Comparison of ENCODE assay signal across 8 cellular contexts in genomic region chr6:14270925-14271791, GRCh38.
DNase-seq lines count a peak whose midpoint lies in the region; ATAC-seq, FAIRE-seq and TF ChIP-seq lines count a peak whose summit lies in the region.

No MANE protein-coding gene starts in this region.

- no peaks in the 10 kb centered on the region for H3K27me3 ChIP-seq in dorsolateral prefrontal cortex

- ATAC-seq in GM18519 (IDR thresholded peaks at IDR 0.05; ENCODE audit: low FRiP score, unreplicated experiment) (no peak), GM18868 (IDR thresholded peaks at IDR 0.05; ENCODE audit: unreplicated experiment) (no peak)

- TF ChIP-seq CTCF in dorsolateral prefrontal cortex (IDR thresholded peaks at IDR 0.05 in 54 of 56, conservative IDR thresholded peaks at IDR 0.05 in 2 of 56; ENCODE audit: low read depth in 1 of 56, partially characterized antibody in 56 of 56), result no peak

- no peak for FAIRE-seq in GM19239 (lab: Jason Lieb, UNC)

- H3K27ac ChIP-seq in dorsolateral prefrontal cortex, result no peak overlapping the region

- intact Hi-C loops in dorsolateral prefrontal cortex (cut with DNase I), result no loop called here

- no peak overlapping the region for H3K4me3 ChIP-seq in dorsolateral prefrontal cortex

- DNase-seq in HT1080 (ENCODE audit: low read depth), result peak; percentile 100
- DNase-seq in activated CD8-positive, alpha-beta memory T cell treated with anti-CD3 and anti-CD28 coated beads for 48 hours (ENCODE audit: low read depth in 2 of 3, low spot score in 2 of 3), result peak in 2 of 3 experiments; percentile 21 to 23
- peak; percentile 10 for DNase-seq in fibroblast of the conjunctiva (ENCODE audit: low read depth)
- peak; percentile 37 to 66 for DNase-seq in stimulated activated CD8-positive, alpha-beta memory T cell treated with anti-CD3 and anti-CD28 coated beads, Interleukin-7, amount 100 ng/mL, for 48 hours (ENCODE audit: extremely low read depth in 1 of 2, low read depth in 1 of 2)
- no peak for DNase-seq in dorsolateral prefrontal cortex
- DNase-seq in GM19239 (ENCODE audit: insufficient read length, low spot score), result no peak

Comparison
In these comparisons a context has a peak if more than half of its experiments do, and no peak if none do; other contexts are left out.
1. DNase-seq: peak in HT1080 (single experiment), activated CD8-positive, alpha-beta memory T cell treated with anti-CD3 and anti-CD28 coated beads for 48 hours (2 of 3), fibroblast of the conjunctiva (single experiment) and stimulated activated CD8-positive, alpha-beta memory T cell treated with anti-CD3 and anti-CD28 coated beads, Interleukin-7, amount 100 ng/mL, for 48 hours (2 of 2); none in dorsolateral prefrontal cortex (0 of 10) and GM19239 (single experiment).